In the genomic region with DNA sequence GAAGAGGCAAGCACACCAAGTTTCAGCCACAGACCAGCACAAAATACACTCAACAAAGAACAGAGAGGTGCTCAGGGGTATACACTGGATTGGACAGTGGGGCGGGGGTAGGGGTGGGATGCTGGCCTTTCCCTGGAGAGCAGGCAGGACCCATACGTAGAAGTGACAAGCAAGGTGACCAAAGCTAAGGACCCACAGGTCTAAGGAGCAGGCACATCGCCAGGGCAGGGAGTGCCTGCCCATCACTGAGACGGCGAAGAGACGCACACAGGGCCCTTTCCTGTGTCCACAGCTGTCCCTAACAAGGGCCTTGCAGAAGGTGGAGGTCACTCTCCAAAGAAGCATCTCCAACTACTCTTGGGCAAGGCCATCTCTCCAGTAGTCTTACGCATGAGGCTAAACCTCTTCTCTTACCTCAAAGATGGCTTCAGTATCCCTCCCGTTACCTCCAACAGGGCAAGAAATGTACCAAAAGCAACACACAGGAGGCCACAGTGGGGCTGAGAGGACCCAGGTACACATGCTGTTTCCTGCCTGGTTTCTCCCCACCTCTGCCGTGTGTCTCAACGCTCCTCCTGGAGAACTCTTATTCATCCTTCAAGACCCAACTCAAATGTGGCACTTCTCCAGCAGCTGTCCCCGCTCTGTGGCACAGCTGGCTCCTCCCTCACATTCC, we compare ENCODE assay signal across 12 cellular contexts. TPM values are rescaled to one million over a fixed set of nuclear protein-coding genes. Genes with fewer than 3 reads are reported as not detected.
DNase-seq lines count a peak whose midpoint lies in the region; ATAC-seq lines count a peak whose summit lies in the region.
"Had no signal": no experiment of that assay in that cellular context is flagged by ENCODE, and none has a peak within 500 bp of the region (broad histone marks: within the 10 kb centered on the region; RNA-seq: fewer than 3 reads in every experiment).

No MANE protein-coding gene starts in this region.

- no peaks in the 10 kb centered on the region for H3K27me3 ChIP-seq in naive thymus-derived CD4-positive, alpha-beta T cell (ENCODE audit: control insufficient read depth in 2 of 2, insufficient read depth in 2 of 2, low read length in 2 of 2)
- H3K27me3 ChIP-seq in MG63: no peaks in the 10 kb centered on the region
- H3K27me3 ChIP-seq: hepatocyte had no signal

- H3K4me3 ChIP-seq in naive thymus-derived CD4-positive, alpha-beta T cell (ENCODE audit: low read length): peak overlapping the region; percentile 19
- no peak overlapping the region for H3K4me3 ChIP-seq in MG63
- H3K4me3 ChIP-seq: hepatocyte had no signal

- H3K9me3 ChIP-seq in naive thymus-derived CD4-positive, alpha-beta T cell (ENCODE audit: control insufficient read depth in 2 of 3, low read length in 3 of 3): no peaks in the 10 kb centered on the region
- H3K9me3 ChIP-seq in MG63: no peaks in the 10 kb centered on the region

- POLR2A ChIA-PET in activated naive CD8-positive, alpha-beta T cell treated with anti-CD3 and anti-CD28 coated beads, Interleukin-2, amount 10 ng/mL, durations not matched to agents 7 days and 5 days (lab: Charles Lee): interaction anchor here (1.0 to 7.6 kb wide), 2 partner anchors 8 to 15 kb away, joined by 3 to 40 read pairs; no protein-coding TSS in a partner anchor
- POLR2A ChIA-PET in naive thymus-derived CD4-positive, alpha-beta T cell (lab: Charles Lee): interaction anchor here (1.0 to 19.0 kb wide), 4 partner anchors 8 to 91 kb away, joined by 3 to 341 read pairs (median 65); a partner anchor contains a TSS

- H3K36me3 ChIP-seq in naive thymus-derived CD4-positive, alpha-beta T cell (ENCODE audit: control insufficient read depth in 2 of 3, insufficient read depth in 3 of 3, low read length in 3 of 3): peaks cover 18 to 78% (median 48%) of the 10 kb centered on the region in 3 experiments
- peaks cover 67% of the 10 kb centered on the region for H3K36me3 ChIP-seq in MG63

- peaks cover 95% of the 10 kb centered on the region for H3K36me3 Mint-ChIP-seq in stimulated activated naive CD8-positive, alpha-beta T cell treated with anti-CD3 and anti-CD28 coated beads, Interleukin-15, Interleukin-2, amounts not matched to agents 100 ng/mL and 50 ng/mL, for 24 hours (ENCODE audit: low read depth)
- H3K36me3 Mint-ChIP-seq in activated naive CD8-positive, alpha-beta T cell treated with anti-CD3 and anti-CD28 coated beads, Interleukin-2, amount 10 ng/mL, durations not matched to agents 7 days and 5 days: peaks cover 57% of the 10 kb centered on the region
- H3K36me3 Mint-ChIP-seq in naive thymus-derived CD4-positive, alpha-beta T cell: peaks cover 0 to 46% (median 40%) of the 10 kb centered on the region in 5 donors

- peak overlapping the region; percentile 69 for H3K4me3 Mint-ChIP-seq in stimulated activated naive CD8-positive, alpha-beta T cell treated with anti-CD3 and anti-CD28 coated beads, Interleukin-15, Interleukin-2, amounts not matched to agents 100 ng/mL and 50 ng/mL, for 24 hours
- peak overlapping the region; percentile 71 for H3K4me3 Mint-ChIP-seq in activated naive CD8-positive, alpha-beta T cell treated with anti-CD3 and anti-CD28 coated beads, Interleukin-2, amount 10 ng/mL, durations not matched to agents 7 days and 5 days
- peak overlapping the region; percentile 66 to 97 (median 79) for H3K4me3 Mint-ChIP-seq in naive thymus-derived CD4-positive, alpha-beta T cell

- intact Hi-C loops in naive thymus-derived CD4-positive, alpha-beta T cell (cut with micrococcal nuclease): loop anchor here in 1 of 2 donors (5.0 to 10.0 kb wide), 2 partner anchors 427 to 505 kb away; no protein-coding TSS in a partner anchor

- H3K27ac Mint-ChIP-seq in stimulated activated naive CD8-positive, alpha-beta T cell treated with anti-CD3 and anti-CD28 coated beads, Interleukin-15, Interleukin-2, amounts not matched to agents 100 ng/mL and 50 ng/mL, for 24 hours: peak overlapping the region; percentile 81
- peak overlapping the region; percentile 35 for H3K27ac Mint-ChIP-seq in activated naive CD8-positive, alpha-beta T cell treated with anti-CD3 and anti-CD28 coated beads, Interleukin-2, amount 10 ng/mL, durations not matched to agents 7 days and 5 days
- H3K27ac Mint-ChIP-seq in naive thymus-derived CD4-positive, alpha-beta T cell: peak overlapping the region; percentile 78 to 96 (median 89)

- ATAC-seq in stimulated activated naive CD8-positive, alpha-beta T cell treated with anti-CD3 and anti-CD28 coated beads, Interleukin-15, Interleukin-2, amounts not matched to agents 100 U/mL and 50 U/mL, for 24 hours: no peak
- peak; percentile 22 for ATAC-seq in activated naive CD8-positive, alpha-beta T cell treated with anti-CD3 and anti-CD28 coated beads, Interleukin-2, amount 10 ng/mL, durations not matched to agents 7 days and 5 days (ENCODE audit: low read depth)
- ATAC-seq in naive thymus-derived CD4-positive, alpha-beta T cell: no peak
- ATAC-seq in GM18519 (IDR thresholded peaks at IDR 0.05; ENCODE audit: low FRiP score, unreplicated experiment) (no peak), GM18858 (IDR thresholded peaks at IDR 0.05; ENCODE audit: unreplicated experiment) (no peak)

- DNase-seq in stimulated activated naive CD8-positive, alpha-beta T cell treated with anti-CD3 and anti-CD28 coated beads, Interleukin-15, Interleukin-2, amounts not matched to agents 100 U/mL and 50 U/mL, for 24 hours: no peak
- no peak for DNase-seq in activated naive CD8-positive, alpha-beta T cell treated with anti-CD3 and anti-CD28 coated beads, Interleukin-2, amount 10 ng/mL, durations not matched to agents 7 days and 5 days
- DNase-seq in naive thymus-derived CD4-positive, alpha-beta T cell: no peak
- DNase-seq in MG63 (no peak), NCI-H82 treated with DMSO at 0.1 percent for 48 hours (lab: John Stamatoyannopoulos, UW; ENCODE audit: unreplicated experiment) (no peak)
- DNase-seq: COR-L47; NK-92 treated with Interleukin-12 subunit alpha and Interleukin-12 subunit beta, amount 100 ng/mL, for 24 hours; stimulated activated CD8-positive, alpha-beta memory T cell treated with anti-CD3 and anti-CD28 coated beads, Interleukin-4, amount 100 ng/mL, for 48 hours had no signal

- H3K9me3 Mint-ChIP-seq in stimulated activated naive CD8-positive, alpha-beta T cell treated with anti-CD3 and anti-CD28 coated beads, Interleukin-15, Interleukin-2, amounts not matched to agents 100 ng/mL and 50 ng/mL, for 24 hours: no peaks in the 10 kb centered on the region
- no peaks in the 10 kb centered on the region for H3K9me3 Mint-ChIP-seq in activated naive CD8-positive, alpha-beta T cell treated with anti-CD3 and anti-CD28 coated beads, Interleukin-2, amount 10 ng/mL, durations not matched to agents 7 days and 5 days
- H3K9me3 Mint-ChIP-seq in naive thymus-derived CD4-positive, alpha-beta T cell: no peaks in the 10 kb centered on the region

- no peaks in the 10 kb centered on the region for H3K27me3 Mint-ChIP-seq in stimulated activated naive CD8-positive, alpha-beta T cell treated with anti-CD3 and anti-CD28 coated beads, Interleukin-15, Interleukin-2, amounts not matched to agents 100 ng/mL and 50 ng/mL, for 24 hours
- H3K27me3 Mint-ChIP-seq in activated naive CD8-positive, alpha-beta T cell treated with anti-CD3 and anti-CD28 coated beads, Interleukin-2, amount 10 ng/mL, durations not matched to agents 7 days and 5 days: no peaks in the 10 kb centered on the region
- no peaks in the 10 kb centered on the region for H3K27me3 Mint-ChIP-seq in naive thymus-derived CD4-positive, alpha-beta T cell

- peaks cover 91 to 100% of the 10 kb centered on the region in 2 donors for H3K4me1 ChIP-seq in naive thymus-derived CD4-positive, alpha-beta T cell (ENCODE audit: control insufficient read depth in 2 of 2, insufficient read depth in 2 of 2, low read length in 2 of 2)

- peaks cover 99% of the 10 kb centered on the region for H3K4me1 Mint-ChIP-seq in stimulated activated naive CD8-positive, alpha-beta T cell treated with anti-CD3 and anti-CD28 coated beads, Interleukin-15, Interleukin-2, amounts not matched to agents 100 ng/mL and 50 ng/mL, for 24 hours (ENCODE audit: low read depth)
- peaks cover 92% of the 10 kb centered on the region for H3K4me1 Mint-ChIP-seq in activated naive CD8-positive, alpha-beta T cell treated with anti-CD3 and anti-CD28 coated beads, Interleukin-2, amount 10 ng/mL, durations not matched to agents 7 days and 5 days
- peaks cover 87 to 100% (median 99%) of the 10 kb centered on the region in 7 donors for H3K4me1 Mint-ChIP-seq in naive thymus-derived CD4-positive, alpha-beta T cell

- CTCF ChIA-PET in naive thymus-derived CD4-positive, alpha-beta T cell (lab: Charles Lee): no interaction called here

- H3K27ac ChIP-seq in naive thymus-derived CD4-positive, alpha-beta T cell (ENCODE audit: low read depth, low read length): peak overlapping the region; percentile 66
- H3K27ac ChIP-seq: hepatocyte had no signal

RNA-seq across cellular contexts. Expression of a gene that starts 6.5 kb away (rescaled TPM):
- 100 to 1,000 TPM; 371 to 372 TPM for total RNA-seq in activated naive CD8-positive, alpha-beta T cell treated with anti-CD3 and anti-CD28 coated beads, Interleukin-2, amount 10 ng/mL, durations not matched to agents 7 days and 5 days
- 100 to 1,000 TPM; 242 to 470 (median 330) TPM for total RNA-seq in naive thymus-derived CD4-positive, alpha-beta T cell
- polyA plus RNA-seq in naive thymus-derived CD4-positive, alpha-beta T cell: 100 to 1,000 TPM; 268 to 412 TPM
- total RNA-seq in MG63 (2014; rRNA removed; shearing (Covaris generic); ENCODE audit: low replicate concordance): 181 and 237 TPM in 2 replicates

Comparison
In these comparisons a context has a peak if more than half of its experiments do, and no peak if none do; other contexts are left out.
1. H3K27ac Mint-ChIP-seq: peak in every context shown above with its lines; median percentile 89 in naive thymus-derived CD4-positive, alpha-beta T cell; 81 in stimulated activated naive CD8-positive, alpha-beta T cell treated with anti-CD3 and anti-CD28 coated beads, Interleukin-15, Interleukin-2, amounts not matched to agents 100 ng/mL and 50 ng/mL, for 24 hours; 35 in activated naive CD8-positive, alpha-beta T cell treated with anti-CD3 and anti-CD28 coated beads, Interleukin-2, amount 10 ng/mL, durations not matched to agents 7 days and 5 days.